In the genomic region with DNA sequence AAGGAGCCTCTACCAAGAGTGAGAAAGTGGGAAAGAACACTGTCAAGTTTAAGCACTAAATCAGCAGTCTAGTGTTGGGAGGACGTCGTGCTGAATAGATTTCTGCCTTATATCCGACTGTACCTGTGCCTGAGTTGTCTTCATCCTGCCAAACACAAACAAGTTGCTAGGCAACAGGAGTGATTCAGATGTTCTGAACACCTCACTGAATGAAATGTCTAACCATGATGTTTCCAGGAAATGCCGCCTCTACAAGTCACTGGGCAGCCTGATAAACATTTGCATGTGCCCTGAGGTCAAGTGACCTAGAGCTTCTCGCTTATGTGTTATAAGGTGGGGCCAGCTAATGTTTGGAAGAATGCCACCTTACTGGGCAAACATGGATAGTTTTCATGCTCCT, we compare ENCODE assay signal across 1 cellular context.
TF ChIP-seq lines count a peak whose summit lies in the region.

No MANE protein-coding gene starts in this region.

TF ChIP-seq in HepG2, 621 proteins besides CTCF, POLR2A, EP300 and RAD21 (continued from another document):
- no peak for TF ChIP-seq ATM (IDR thresholded peaks at IDR 0.05; ENCODE audit: borderline replicate concordance)
- TF ChIP-seq SP5 (CRISPR knock-in tag; IDR thresholded peaks at IDR 0.05; ENCODE audit: borderline replicate concordance, low read depth) = no peak
- TF ChIP-seq SRF (IDR thresholded peaks at IDR 0.05; ENCODE audit: low read depth, low read length) = no peak
- TF ChIP-seq SMARCC2 (IDR thresholded peaks at IDR 0.05) = no peak
- TF ChIP-seq, protein P1, sequence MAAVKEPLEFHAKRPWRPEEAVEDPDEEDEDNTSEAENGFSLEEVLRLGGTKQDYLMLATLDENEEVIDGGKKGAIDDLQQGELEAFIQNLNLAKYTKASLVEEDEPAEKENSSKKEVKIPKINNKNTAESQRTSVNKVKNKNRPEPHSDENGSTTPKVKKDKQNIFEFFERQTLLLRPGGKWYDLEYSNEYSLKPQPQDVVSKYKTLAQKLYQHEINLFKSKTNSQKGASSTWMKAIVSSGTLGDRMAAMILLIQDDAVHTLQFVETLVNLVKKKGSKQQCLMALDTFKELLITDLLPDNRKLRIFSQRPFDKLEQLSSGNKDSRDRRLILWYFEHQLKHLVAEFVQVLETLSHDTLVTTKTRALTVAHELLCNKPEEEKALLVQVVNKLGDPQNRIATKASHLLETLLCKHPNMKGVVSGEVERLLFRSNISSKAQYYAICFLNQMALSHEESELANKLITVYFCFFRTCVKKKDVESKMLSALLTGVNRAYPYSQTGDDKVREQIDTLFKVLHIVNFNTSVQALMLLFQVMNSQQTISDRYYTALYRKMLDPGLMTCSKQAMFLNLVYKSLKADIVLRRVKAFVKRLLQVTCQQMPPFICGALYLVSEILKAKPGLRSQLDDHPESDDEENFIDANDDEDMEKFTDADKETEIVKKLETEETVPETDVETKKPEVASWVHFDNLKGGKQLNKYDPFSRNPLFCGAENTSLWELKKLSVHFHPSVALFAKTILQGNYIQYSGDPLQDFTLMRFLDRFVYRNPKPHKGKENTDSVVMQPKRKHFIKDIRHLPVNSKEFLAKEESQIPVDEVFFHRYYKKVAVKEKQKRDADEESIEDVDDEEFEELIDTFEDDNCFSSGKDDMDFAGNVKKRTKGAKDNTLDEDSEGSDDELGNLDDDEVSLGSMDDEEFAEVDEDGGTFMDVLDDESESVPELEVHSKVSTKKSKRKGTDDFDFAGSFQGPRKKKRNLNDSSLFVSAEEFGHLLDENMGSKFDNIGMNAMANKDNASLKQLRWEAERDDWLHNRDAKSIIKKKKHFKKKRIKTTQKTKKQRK (IDR thresholded peaks at IDR 0.05; ENCODE audit: low read length) = no peak
- no peak for TF ChIP-seq HOXA3 (CRISPR knock-in tag; IDR thresholded peaks at IDR 0.05)
- TF ChIP-seq ZNF782 (CRISPR knock-in tag; IDR thresholded peaks at IDR 0.05; ENCODE audit: borderline replicate concordance) = no peak
- TF ChIP-seq, protein P2, sequence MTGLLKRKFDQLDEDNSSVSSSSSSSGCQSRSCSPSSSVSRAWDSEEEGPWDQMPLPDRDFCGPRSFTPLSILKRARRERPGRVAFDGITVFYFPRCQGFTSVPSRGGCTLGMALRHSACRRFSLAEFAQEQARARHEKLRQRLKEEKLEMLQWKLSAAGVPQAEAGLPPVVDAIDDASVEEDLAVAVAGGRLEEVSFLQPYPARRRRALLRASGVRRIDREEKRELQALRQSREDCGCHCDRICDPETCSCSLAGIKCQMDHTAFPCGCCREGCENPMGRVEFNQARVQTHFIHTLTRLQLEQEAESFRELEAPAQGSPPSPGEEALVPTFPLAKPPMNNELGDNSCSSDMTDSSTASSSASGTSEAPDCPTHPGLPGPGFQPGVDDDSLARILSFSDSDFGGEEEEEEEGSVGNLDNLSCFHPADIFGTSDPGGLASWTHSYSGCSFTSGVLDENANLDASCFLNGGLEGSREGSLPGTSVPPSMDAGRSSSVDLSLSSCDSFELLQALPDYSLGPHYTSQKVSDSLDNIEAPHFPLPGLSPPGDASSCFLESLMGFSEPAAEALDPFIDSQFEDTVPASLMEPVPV (CRISPR knock-in tag; IDR thresholded peaks at IDR 0.05) = no peak
- no peak for TF ChIP-seq CREB3 (CRISPR knock-in tag; IDR thresholded peaks at IDR 0.05)
- TF ChIP-seq ZNF75D (CRISPR knock-in tag; IDR thresholded peaks at IDR 0.05; ENCODE audit: borderline replicate concordance) = no peak
- TF ChIP-seq CHCHD3 (CRISPR knock-in tag; IDR thresholded peaks at IDR 0.05) = no peak
- no peak for TF ChIP-seq ATF4 (CRISPR knock-in tag; IDR thresholded peaks at IDR 0.05)
